Comparison of ENCODE assay signal across 12 cellular contexts in genomic region chr13:75318138-75318833, GRCh38.
DNase-seq lines count a peak whose midpoint lies in the region; ATAC-seq lines count a peak whose summit lies in the region.
"Had no signal": no experiment of that assay in that cellular context is flagged by ENCODE, and none has a peak within 500 bp of the region (broad histone marks: within the 10 kb centered on the region; RNA-seq: fewer than 3 reads in every experiment).

No MANE protein-coding gene starts in this region.

- DNase-seq in activated CD4-positive, alpha-beta T cell treated with anti-CD3 and anti-CD28 coated beads, Interleukin-2, amount 10 ng/mL, durations not matched to agents 7 days and 5 days: peak; percentile 16
- DNase-seq in activated CD4-positive, alpha-beta T cell treated with anti-CD3 and anti-CD28 coated beads, Interleukin-2, amount 50 U/mL, for 4 hours: no peak
- DNase-seq in activated CD4-positive, alpha-beta memory T cell treated with anti-CD3 and anti-CD28 coated beads for 36 hours: peak; percentile 38
- DNase-seq in naive thymus-derived CD8-positive, alpha-beta T cell: no peak
- no peak for DNase-seq in D341Med (ENCODE audit: low spot score)
- no peak for DNase-seq in iPS-NIHi11 (ENCODE audit: low spot score)
- no peak for DNase-seq in GF-D8 (lab: John Stamatoyannopoulos, UW)
- DNase-seq: caudate nucleus, NCI-H1417, uterus had no signal

- POLR2A ChIA-PET in activated CD4-positive, alpha-beta T cell treated with anti-CD3 and anti-CD28 coated beads, Interleukin-2, amount 10 ng/mL, durations not matched to agents 7 days and 5 days (lab: Charles Lee): no interaction called here
- POLR2A ChIA-PET in activated CD4-positive, alpha-beta memory T cell treated with anti-CD3 and anti-CD28 coated beads for 36 hours (lab: Charles Lee): no interaction called here
- POLR2A ChIA-PET in naive thymus-derived CD8-positive, alpha-beta T cell (lab: Charles Lee): no interaction called here

- H3K4me3 Mint-ChIP-seq in activated CD4-positive, alpha-beta T cell treated with anti-CD3 and anti-CD28 coated beads, Interleukin-2, amount 10 ng/mL, durations not matched to agents 7 days and 5 days: peak overlapping the region; percentile 47
- peak overlapping the region; percentile 58 for H3K4me3 Mint-ChIP-seq in activated CD4-positive, alpha-beta memory T cell treated with anti-CD3 and anti-CD28 coated beads for 36 hours
- H3K4me3 Mint-ChIP-seq in naive thymus-derived CD8-positive, alpha-beta T cell: peak overlapping the region in 6 of 10 donors; percentile 3 to 52 (median 24)

- H3K4me1 Mint-ChIP-seq in activated CD4-positive, alpha-beta T cell treated with anti-CD3 and anti-CD28 coated beads, Interleukin-2, amount 10 ng/mL, durations not matched to agents 7 days and 5 days: peaks cover 58% of the 10 kb centered on the region
- H3K4me1 Mint-ChIP-seq in activated CD4-positive, alpha-beta memory T cell treated with anti-CD3 and anti-CD28 coated beads for 36 hours (ENCODE audit: low read depth): peaks cover 55% of the 10 kb centered on the region
- H3K4me1 Mint-ChIP-seq in naive thymus-derived CD8-positive, alpha-beta T cell: peaks cover 6 to 55% (median 42%) of the 10 kb centered on the region in 4 donors

- H3K27me3 Mint-ChIP-seq in activated CD4-positive, alpha-beta T cell treated with anti-CD3 and anti-CD28 coated beads, Interleukin-2, amount 10 ng/mL, durations not matched to agents 7 days and 5 days: no peaks in the 10 kb centered on the region
- no peaks in the 10 kb centered on the region for H3K27me3 Mint-ChIP-seq in activated CD4-positive, alpha-beta memory T cell treated with anti-CD3 and anti-CD28 coated beads for 36 hours
- no peaks in the 10 kb centered on the region for H3K27me3 Mint-ChIP-seq in naive thymus-derived CD8-positive, alpha-beta T cell

- intact Hi-C loops in activated CD4-positive, alpha-beta memory T cell treated with anti-CD3 and anti-CD28 coated beads for 36 hours (cut with micrococcal nuclease): loop anchor here (1.0 kb wide), 2 partner anchors 10 to 48 kb away; no protein-coding TSS in a partner anchor

- H3K9me3 Mint-ChIP-seq in activated CD4-positive, alpha-beta T cell treated with anti-CD3 and anti-CD28 coated beads, Interleukin-2, amount 10 ng/mL, durations not matched to agents 7 days and 5 days: peaks cover 3% of the 10 kb centered on the region
- H3K9me3 Mint-ChIP-seq in activated CD4-positive, alpha-beta memory T cell treated with anti-CD3 and anti-CD28 coated beads for 36 hours: no peaks in the 10 kb centered on the region
- no peaks in the 10 kb centered on the region for H3K9me3 Mint-ChIP-seq in naive thymus-derived CD8-positive, alpha-beta T cell

- H3K27ac Mint-ChIP-seq in activated CD4-positive, alpha-beta T cell treated with anti-CD3 and anti-CD28 coated beads, Interleukin-2, amount 10 ng/mL, durations not matched to agents 7 days and 5 days: peak overlapping the region; percentile 89
- H3K27ac Mint-ChIP-seq in activated CD4-positive, alpha-beta memory T cell treated with anti-CD3 and anti-CD28 coated beads for 36 hours: peak overlapping the region; percentile 91
- H3K27ac Mint-ChIP-seq in naive thymus-derived CD8-positive, alpha-beta T cell: peak overlapping the region in 9 of 10 donors; percentile 9 to 71 (median 29)

- peaks cover 11% of the 10 kb centered on the region for H3K36me3 Mint-ChIP-seq in activated CD4-positive, alpha-beta T cell treated with anti-CD3 and anti-CD28 coated beads, Interleukin-2, amount 10 ng/mL, durations not matched to agents 7 days and 5 days (ENCODE audit: low read depth)
- peaks cover 2% of the 10 kb centered on the region for H3K36me3 Mint-ChIP-seq in activated CD4-positive, alpha-beta memory T cell treated with anti-CD3 and anti-CD28 coated beads for 36 hours
- H3K36me3 Mint-ChIP-seq in naive thymus-derived CD8-positive, alpha-beta T cell: peaks cover 4 to 20% (median 12%) of the 10 kb centered on the region in 3 donors

- CTCF ChIA-PET in activated CD4-positive, alpha-beta T cell treated with anti-CD3 and anti-CD28 coated beads, Interleukin-2, amount 10 ng/mL, durations not matched to agents 7 days and 5 days (lab: Charles Lee): no interaction called here
- CTCF ChIA-PET in activated CD4-positive, alpha-beta memory T cell treated with anti-CD3 and anti-CD28 coated beads for 36 hours (lab: Charles Lee): interaction anchor here (1.0 kb wide), 1 partner anchor 47 kb away, joined by 3 read pairs; no protein-coding TSS in a partner anchor

- peak; percentile 75 for ATAC-seq in HG02852 (IDR thresholded peaks at IDR 0.05; ENCODE audit: unreplicated experiment)
- ATAC-seq in naive thymus-derived CD8-positive, alpha-beta T cell: peak; percentile 42 to 65
- ATAC-seq: HepG2 had no signal

Comparison
In these comparisons a context has a peak if more than half of its experiments do, and no peak if none do; other contexts are left out.
1. DNase-seq: peak in activated CD4-positive, alpha-beta T cell treated with anti-CD3 and anti-CD28 coated beads, Interleukin-2, amount 10 ng/mL, durations not matched to agents 7 days and 5 days (single experiment) and activated CD4-positive, alpha-beta memory T cell treated with anti-CD3 and anti-CD28 coated beads for 36 hours (single experiment); none in activated CD4-positive, alpha-beta T cell treated with anti-CD3 and anti-CD28 coated beads, Interleukin-2, amount 50 U/mL, for 4 hours (0 of 2), naive thymus-derived CD8-positive, alpha-beta T cell (0 of 10), D341Med (single experiment), iPS-NIHi11 (single experiment) and GF-D8 (single experiment).
2. H3K27ac Mint-ChIP-seq: peak in every context shown above with its lines; median percentile 91 in activated CD4-positive, alpha-beta memory T cell treated with anti-CD3 and anti-CD28 coated beads for 36 hours; 89 in activated CD4-positive, alpha-beta T cell treated with anti-CD3 and anti-CD28 coated beads, Interleukin-2, amount 10 ng/mL, durations not matched to agents 7 days and 5 days; 29 in naive thymus-derived CD8-positive, alpha-beta T cell.
3. Peak in every context shown above with its lines, with median percentiles within 50 percentile points of each other: H3K4me3 Mint-ChIP-seq.